1 cellular context compared by ENCODE assay signal in genomic region chr12:3432176-3432742, GRCh38.
TF ChIP-seq lines count a peak whose summit lies in the region.

No MANE protein-coding gene starts in this region.

TF ChIP-seq in IMR-90, 13 proteins besides CTCF, POLR2A, EP300 and RAD21:
- TF ChIP-seq MAZ (IDR thresholded peaks at IDR 0.05; ENCODE audit: borderline replicate concordance, low read depth, low read length): no peak
- no peak for TF ChIP-seq SMC3 (IDR thresholded peaks at IDR 0.05; ENCODE audit: low read depth, low read length)
- no peak for TF ChIP-seq NFE2L2 (IDR thresholded peaks at IDR 0.05; ENCODE audit: low read depth, low read length)
- no peak for TF ChIP-seq MAFK (IDR thresholded peaks at IDR 0.05; ENCODE audit: low read depth, low read length)
- TF ChIP-seq CEBPB (IDR thresholded peaks at IDR 0.05; ENCODE audit: low read depth, low read length): no peak
- no peak for TF ChIP-seq ELK1 (IDR thresholded peaks at IDR 0.05; ENCODE audit: borderline replicate concordance, low read depth, low read length)
- no peak for TF ChIP-seq RCOR1 (IDR thresholded peaks at IDR 0.05; ENCODE audit: insufficient replicate concordance, low read length)
- no peak for TF ChIP-seq BHLHE40 (IDR thresholded peaks at IDR 0.05; ENCODE audit: low read depth, low read length)
- TF ChIP-seq USF2 (IDR thresholded peaks at IDR 0.05; ENCODE audit: low read depth, low read length): no peak
- no peak for TF ChIP-seq MXI1 (IDR thresholded peaks at IDR 0.05; ENCODE audit: borderline replicate concordance, low read depth, low read length)
- no peak for TF ChIP-seq CHD1 (IDR thresholded peaks at IDR 0.05; ENCODE audit: low read depth, low read length)
- TF ChIP-seq FOS (IDR thresholded peaks at IDR 0.05; ENCODE audit: low read depth, low read length): no peak
TF ChIP-seq in IMR-90: peak in this region for 0.
